11 cellular contexts compared by ENCODE assay signal in genomic region chr6:16803294-16804006, GRCh38. TPM values are rescaled to one million over a fixed set of nuclear protein-coding genes. Genes with fewer than 3 reads are reported as not detected.
DNase-seq lines count a peak whose midpoint lies in the region; ATAC-seq and TF ChIP-seq lines count a peak whose summit lies in the region.
"Had no signal": no experiment of that assay in that cellular context is flagged by ENCODE, and none has a peak within 500 bp of the region (broad histone marks: within the 10 kb centered on the region; RNA-seq: fewer than 3 reads in every experiment).

No MANE protein-coding gene starts in this region.

- CTCF ChIA-PET in AG04450 (lab: Charles Lee) (interaction anchor here (1.3 kb wide), 1 partner anchor 162 kb away, joined by 3 read pairs; no protein-coding TSS in a partner anchor), MCF 10A (lab: Yijun Ruan, JAX) (interaction anchor here (0.7 to 0.9 kb wide), 2 partner anchors 21 to 33 kb away, joined by 3 read pairs; no protein-coding TSS in a partner anchor)

- intact Hi-C loops in ascending aorta (cut with DNase I) (no loop called here), MCF 10A (cut with micrococcal nuclease) (no loop called here)

- H3K27ac Mint-ChIP-seq in MCF 10A (ENCODE audit: low read depth, unreplicated experiment) = no peak overlapping the region
- H3K27ac Mint-ChIP-seq: activated CD8-positive, alpha-beta T cell treated with anti-CD3 and anti-CD28 coated beads, Interleukin-2, amount 10 ng/mL, durations not matched to agents 7 days and 5 days had no signal

- peak; percentile 66 for DNase-seq in AG04450 (ENCODE audit: low read depth, low spot score)
- DNase-seq in ascending aorta (ENCODE audit: low spot score in 2 of 2) = peak in 1 of 2 donors; percentile 67
- peak; percentile 86 for DNase-seq in cardiac muscle cell (ENCODE audit: low read depth in 1 of 2, low spot score in 1 of 2)
- no peak for DNase-seq in MCF 10A (ENCODE audit: unreplicated experiment)
- DNase-seq in SIG-M5 treated with dmso at 0.1 percent for 504 hours (lab: John Stamatoyannopoulos, UW; ENCODE audit: unreplicated experiment) = no peak
- DNase-seq: activated CD8-positive, alpha-beta T cell treated with anti-CD3 and anti-CD28 coated beads, Interleukin-2, amount 10 ng/mL, durations not matched to agents 7 days and 5 days; NCI-H774 had no signal

- no peak for ATAC-seq in HG02588 (IDR thresholded peaks at IDR 0.05; ENCODE audit: unreplicated experiment)
- ATAC-seq in HG03097 (IDR thresholded peaks at IDR 0.05; ENCODE audit: low FRiP score, unreplicated experiment) = no peak
- ATAC-seq: A549; activated CD8-positive, alpha-beta T cell treated with anti-CD3 and anti-CD28 coated beads, Interleukin-2, amount 10 ng/mL, durations not matched to agents 7 days and 5 days had no signal

- H3K4me3 ChIP-seq in AG04450 (ENCODE audit: low read depth, low read length) = peak overlapping the region; percentile 31
- H3K4me3 ChIP-seq in ascending aorta = peak overlapping the region; percentile 28 to 51
- H3K4me3 ChIP-seq in cardiac muscle cell = no peak overlapping the region
- peak overlapping the region; percentile 17 to 59 for H3K4me3 ChIP-seq in muscle layer of duodenum (ENCODE audit: low read depth in 1 of 2, low read length in 2 of 2)
- H3K4me3 ChIP-seq: A549 had no signal

- H3K27ac ChIP-seq in AG04450 (ENCODE audit: low read depth, low read length) (peak overlapping the region; percentile 61), ascending aorta (no peak overlapping the region), cardiac muscle cell (peak overlapping the region; percentile 51), muscle layer of duodenum (ENCODE audit: low read length) (peak overlapping the region; percentile 47)

- H3K36me3 Mint-ChIP-seq in MCF 10A (ENCODE audit: insufficient read depth, unreplicated experiment) = no peaks in the 10 kb centered on the region

- BruUV-seq in MCF 10A (replicated peaks; lab: Mats Ljungman, UMichigan) = no TSS peak

- POLR2A ChIA-PET in AG04450 (lab: Yijun Ruan, JAX) = no interaction called here
- POLR2A ChIA-PET in MCF 10A (lab: Yijun Ruan, JAX) = no interaction called here

- no peak overlapping the region for H3K4me3 Mint-ChIP-seq in MCF 10A (ENCODE audit: unreplicated experiment)
- H3K4me3 Mint-ChIP-seq: activated CD8-positive, alpha-beta T cell treated with anti-CD3 and anti-CD28 coated beads, Interleukin-2, amount 10 ng/mL, durations not matched to agents 7 days and 5 days had no signal

- H3K9me3 ChIP-seq in AG04450 (ENCODE audit: control insufficient read depth, insufficient read depth, low read length) (no peaks in the 10 kb centered on the region; the same call in 1 of the 2 replicates), ascending aorta (no peaks in the 10 kb centered on the region), cardiac muscle cell (ENCODE audit: low read depth) (no peaks in the 10 kb centered on the region), muscle layer of duodenum (ENCODE audit: control insufficient read depth in 1 of 2, low read length in 2 of 2) (no peaks in the 10 kb centered on the region)
- H3K9me3 ChIP-seq: A549 had no signal

- H3K27me3 Mint-ChIP-seq in MCF 10A (ENCODE audit: insufficient read depth, unreplicated experiment) = no peaks in the 10 kb centered on the region

- H3K36me3 ChIP-seq in ascending aorta (no peaks in the 10 kb centered on the region), cardiac muscle cell (no peaks in the 10 kb centered on the region), muscle layer of duodenum (ENCODE audit: control insufficient read depth in 1 of 2, insufficient read depth in 2 of 2, low read length in 2 of 2) (no peaks in the 10 kb centered on the region)

- no peak for TF ChIP-seq CTCF in AG04450 (IDR thresholded peaks at IDR 0.05; ENCODE audit: low read depth, low read length)
- no peak for TF ChIP-seq CTCF in ascending aorta (IDR thresholded peaks at IDR 0.05)
- no peak for TF ChIP-seq CTCF in cardiac muscle cell (IDR thresholded peaks at IDR 0.05; ENCODE audit: low read depth, low read length)
- TF ChIP-seq CTCF in MCF 10A (IDR thresholded peaks at IDR 0.05; ENCODE audit: unreplicated experiment) = no peak

- H3K4me1 Mint-ChIP-seq in MCF 10A (ENCODE audit: insufficient read depth, unreplicated experiment) = peaks cover 13% of the 10 kb centered on the region

- H3K4me1 ChIP-seq in ascending aorta (peaks cover 0 to 9% of the 10 kb centered on the region in 2 donors), cardiac muscle cell (ENCODE audit: low read depth) (peaks cover 43% of the 10 kb centered on the region), muscle layer of duodenum (ENCODE audit: control insufficient read depth in 1 of 2, insufficient read depth in 2 of 2, low read length in 2 of 2) (peaks cover 0 to 28% of the 10 kb centered on the region in 2 donors)

- peaks cover 1% of the 10 kb centered on the region for H3K9me3 Mint-ChIP-seq in MCF 10A (ENCODE audit: unreplicated experiment)

- H3K27me3 ChIP-seq in AG04450 (ENCODE audit: control insufficient read depth, insufficient read depth, low read length) (no peaks in the 10 kb centered on the region), ascending aorta (no peaks in the 10 kb centered on the region), cardiac muscle cell (no peaks in the 10 kb centered on the region), muscle layer of duodenum (ENCODE audit: low read depth, low read length) (no peaks in the 10 kb centered on the region)

RNA-seq across cellular contexts. Expression of gene ATXN1, which starts 42.2 kb away (rescaled TPM):
- polyA plus RNA-seq in AG04450 (2011; rRNA removed) (11.8 and 12.6 TPM in 2 replicates), cardiac muscle cell (15.1 and 20.9 TPM in 2 replicates)
- 32.4 and 37.6 TPM in 2 replicates for polyA minus RNA-seq in AG04450 (2011; rRNA and poly(A)+ RNA removed)
- total RNA-seq in ascending aorta (68.3 TPM), cardiac muscle cell (25.9 and 37.4 TPM in 2 replicates), MCF 10A (2022) (16.5 and 34.5 TPM in 2 replicates)

Comparison
In these comparisons a context has a peak if more than half of its experiments do, and no peak if none do; other contexts are left out.
1. DNase-seq: peak in AG04450 (single experiment) and cardiac muscle cell (2 of 2); none in MCF 10A (single experiment) and SIG-M5 treated with dmso at 0.1 percent for 504 hours (single experiment).
2. H3K27ac ChIP-seq: peak in AG04450 (single experiment), cardiac muscle cell (single experiment) and muscle layer of duodenum (single experiment); none in ascending aorta (0 of 2).